Comparison of ENCODE assay signal across 14 cellular contexts in the genomic region with DNA sequence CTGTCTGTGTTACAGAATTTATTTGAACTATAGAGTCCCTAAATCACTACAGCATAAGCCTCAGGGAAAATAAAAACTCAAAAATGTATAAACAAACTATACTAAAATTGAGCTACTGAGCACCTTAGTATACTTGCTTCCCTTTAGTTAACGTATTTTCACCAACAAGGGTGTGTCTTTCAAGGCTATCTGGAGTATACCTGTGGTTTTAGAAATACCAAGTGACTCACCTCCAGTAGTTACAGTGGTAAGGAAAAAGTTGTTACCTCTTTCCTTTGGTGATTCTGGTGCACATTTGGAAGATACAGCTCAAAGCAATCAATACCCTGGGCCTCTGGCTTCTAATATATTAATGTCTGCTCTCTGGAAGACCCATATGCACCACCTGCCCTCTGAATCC.
DNase-seq lines count a peak whose midpoint lies in the region; ATAC-seq and TF ChIP-seq lines count a peak whose summit lies in the region.
"Had no signal": no experiment of that assay in that cellular context is flagged by ENCODE, and none has a peak within 500 bp of the region (broad histone marks: within the 10 kb centered on the region; RNA-seq: fewer than 3 reads in every experiment).

No MANE protein-coding gene starts in this region.

- H3K36me3 Mint-ChIP-seq in activated T-cell treated with anti-CD3 and anti-CD28 coated beads, Interleukin-2, amount 50 U/mL, for 72 hours (ENCODE audit: insufficient read depth in 2 of 2): peaks cover 3 to 6% of the 10 kb centered on the region in 2 donors
- no peaks in the 10 kb centered on the region for H3K36me3 Mint-ChIP-seq in endodermal cell (ENCODE audit: low read depth)

- H3K9me3 ChIP-seq in SJSA1 (replicated peaks): no peaks in the 10 kb centered on the region
- H3K9me3 ChIP-seq in endodermal cell (ENCODE audit: control insufficient read depth, low read length): peaks cover 2% of the 10 kb centered on the region
- peaks cover 2% of the 10 kb centered on the region; the same call in 1 of the 2 replicates for H3K9me3 ChIP-seq in OCI-LY7 (ENCODE audit: low read length)

- H3K4me3 Mint-ChIP-seq in activated T-cell treated with anti-CD3 and anti-CD28 coated beads, Interleukin-2, amount 50 U/mL, for 72 hours: no peak overlapping the region
- no peak overlapping the region for H3K4me3 Mint-ChIP-seq in stimulated activated naive CD8-positive, alpha-beta T cell treated with anti-CD3 and anti-CD28 coated beads, Interleukin-15, amount 100 ng/mL, for 72 hours
- no peak overlapping the region for H3K4me3 Mint-ChIP-seq in endodermal cell
- H3K4me3 Mint-ChIP-seq: central memory CD8-positive, alpha-beta T cell had no signal

- H3K27me3 ChIP-seq in SJSA1 (replicated peaks) (no peaks in the 10 kb centered on the region), endodermal cell (ENCODE audit: control insufficient read depth, insufficient read depth, low read length, poor library complexity, severe bottlenecking) (no peaks in the 10 kb centered on the region)

- H3K27ac Mint-ChIP-seq in activated T-cell treated with anti-CD3 and anti-CD28 coated beads, Interleukin-2, amount 50 U/mL, for 72 hours: no peak overlapping the region
- H3K27ac Mint-ChIP-seq in stimulated activated naive CD8-positive, alpha-beta T cell treated with anti-CD3 and anti-CD28 coated beads, Interleukin-15, amount 100 ng/mL, for 72 hours: no peak overlapping the region
- H3K27ac Mint-ChIP-seq in endodermal cell: no peak overlapping the region

- WGBS in endodermal cell (ENCODE audit: insufficient coverage in 1 of 2, insufficient read length in 1 of 2), 2 experiments: 97 to 100% methylated on average over 1 of the region's 1 CpG

- H3K9me2 ChIP-seq in OCI-LY7 (ENCODE audit: insufficient read depth, low read length): no peaks in the 10 kb centered on the region

- H3K4me1 Mint-ChIP-seq in activated T-cell treated with anti-CD3 and anti-CD28 coated beads, Interleukin-2, amount 50 U/mL, for 72 hours (ENCODE audit: low read depth): peaks cover 43% of the 10 kb centered on the region
- H3K4me1 Mint-ChIP-seq in stimulated activated naive CD8-positive, alpha-beta T cell treated with anti-CD3 and anti-CD28 coated beads, Interleukin-15, amount 100 ng/mL, for 72 hours: peaks cover 44% of the 10 kb centered on the region
- H3K4me1 Mint-ChIP-seq in endodermal cell: peaks cover 7% of the 10 kb centered on the region

- H3K4me1 ChIP-seq in SJSA1 (replicated peaks) (peaks cover 41% of the 10 kb centered on the region), endodermal cell (ENCODE audit: control insufficient read depth, insufficient read depth, low read length) (no peaks in the 10 kb centered on the region), OCI-LY7 (ENCODE audit: insufficient read depth, low read length, poor library complexity, severe bottlenecking) (no peaks in the 10 kb centered on the region)

- H3K27ac ChIP-seq in SJSA1 (0 out of 2 replicates have a peak overlapping the region, but pooled peaks have one; percentile 2), endodermal cell (ENCODE audit: low read depth, low read length) (no peak overlapping the region), OCI-LY7 (ENCODE audit: low read depth, low read length, poor library complexity, severe bottlenecking) (no peak overlapping the region)

- H3K4me2 ChIP-seq in OCI-LY7 (ENCODE audit: low read length): no peak overlapping the region

- CTCF ChIA-PET in OCI-LY7 (lab: Charles Lee; ENCODE audit: unreplicated experiment): no interaction called here

- H3K9me3 Mint-ChIP-seq in activated T-cell treated with anti-CD3 and anti-CD28 coated beads, Interleukin-2, amount 50 U/mL, for 72 hours: peaks cover 2 to 6% of the 10 kb centered on the region in 2 donors
- peaks cover 7 to 12% of the 10 kb centered on the region in 2 donors for H3K9me3 Mint-ChIP-seq in stimulated activated naive CD8-positive, alpha-beta T cell treated with anti-CD3 and anti-CD28 coated beads, Interleukin-15, amount 100 ng/mL, for 72 hours
- H3K9me3 Mint-ChIP-seq in endodermal cell: peaks cover 7% of the 10 kb centered on the region

- H3K4me3 ChIP-seq in SJSA1 (no peak overlapping the region), endodermal cell (ENCODE audit: low read length) (no peak overlapping the region), OCI-LY7 (ENCODE audit: low read depth, low read length, poor library complexity, severe bottlenecking) (no peak overlapping the region)

- H3K36me3 ChIP-seq in SJSA1: no peaks in the 10 kb centered on the region
- no peaks in the 10 kb centered on the region for H3K36me3 ChIP-seq in endodermal cell (ENCODE audit: control insufficient read depth, insufficient read depth, low read length)
- H3K36me3 ChIP-seq in OCI-LY7 (ENCODE audit: insufficient read depth, low read length): no peaks in the 10 kb centered on the region

- H3K9ac ChIP-seq in endodermal cell (ENCODE audit: extremely low read depth, low read length, poor library complexity, severe bottlenecking): no peak overlapping the region

- POLR2A ChIA-PET in OCI-LY7 (lab: Charles Lee): interaction anchor here (1.2 kb wide), 1 partner anchor 9 kb away, joined by 5 read pairs; no protein-coding TSS in a partner anchor

- no peaks in the 10 kb centered on the region for H4K20me1 ChIP-seq in OCI-LY7 (ENCODE audit: insufficient read depth, low read length)

- BruUV-seq in OCI-LY7 (replicated peaks; lab: Mats Ljungman, UMichigan): no TSS peak

- TF ChIP-seq CTCF in endodermal cell (conservative IDR thresholded peaks at IDR 0.05) (no peak), OCI-LY7 (conservative IDR thresholded peaks at IDR 0.05; ENCODE audit: low read length) (no peak)

- H3K27me3 Mint-ChIP-seq in activated T-cell treated with anti-CD3 and anti-CD28 coated beads, Interleukin-2, amount 50 U/mL, for 72 hours (ENCODE audit: low read depth): no peaks in the 10 kb centered on the region
- no peaks in the 10 kb centered on the region for H3K27me3 Mint-ChIP-seq in stimulated activated naive CD8-positive, alpha-beta T cell treated with anti-CD3 and anti-CD28 coated beads, Interleukin-15, amount 100 ng/mL, for 72 hours
- no peaks in the 10 kb centered on the region for H3K27me3 Mint-ChIP-seq in endodermal cell (ENCODE audit: insufficient read depth)
- H3K27me3 Mint-ChIP-seq: central memory CD8-positive, alpha-beta T cell had no signal

- H2AFZ ChIP-seq in OCI-LY7 (ENCODE audit: low read length): no peak overlapping the region

- no peak for DNase-seq in activated T-cell treated with anti-CD3 and anti-CD28 coated beads, Interleukin-2, amount 50 U/mL, for 72 hours
- no peak for DNase-seq in activated T-cell treated with anti-CD3 and anti-CD28 coated beads for 4 hours
- peak in 1 of 2 experiments; percentile 30 for DNase-seq in SJSA1 (ENCODE audit: low read depth in 1 of 2, low spot score in 2 of 2)
- no peak for DNase-seq in stimulated activated naive CD8-positive, alpha-beta T cell treated with anti-CD3 and anti-CD28 coated beads, Interleukin-15, amount 100 ng/mL, for 72 hours
- no peak for DNase-seq in endodermal cell
- no peak for DNase-seq in OCI-LY7 (ENCODE audit: low spot score)
- DNase-seq: activated CD4-positive, CD25-positive, alpha-beta regulatory T cell treated with anti-CD3 and anti-CD28 coated beads, Interleukin-2, amount 50 U/mL, for 72 hours; activated effector memory CD4-positive, alpha-beta T cell treated with Interleukin-2 at 50 U/mL for 16 hours; DMS153; NCI-H1105 treated with DMSO at 0.1 percent for 48 hours; stimulated activated CD4-positive, alpha-beta T cell treated with anti-CD3 and anti-CD28 coated beads, Interleukin-1b, Interleukin-23, amount 100 ng/mL, for 48 hours had no signal

- intact Hi-C loops in OCI-LY7 (cut with micrococcal nuclease; ENCODE audit: unreplicated experiment): no loop called here

- H3K79me2 ChIP-seq in OCI-LY7 (ENCODE audit: insufficient read depth, low read depth, low read length): no peaks in the 10 kb centered on the region

- ATAC-seq in activated T-cell treated with anti-CD3 and anti-CD28 coated beads, Interleukin-2, amount 50 U/mL, for 72 hours (replicated peaks in 1 of 2): peak; percentile 88 to 94
- ATAC-seq in esophagus mucosa (peak; percentile 73), HG03457 (IDR thresholded peaks at IDR 0.05; ENCODE audit: unreplicated experiment) (no peak)
- peak; percentile 91 for ATAC-seq in stimulated activated naive CD8-positive, alpha-beta T cell treated with anti-CD3 and anti-CD28 coated beads, Interleukin-15, amount 100 ng/mL, for 72 hours
